ENCODE assay signal across 9 cellular contexts in genomic region chr10:18214692-18215563, GRCh38.
DNase-seq lines count a peak whose midpoint lies in the region; ATAC-seq and TF ChIP-seq lines count a peak whose summit lies in the region.
"Had no signal": no experiment of that assay in that cellular context is flagged by ENCODE, and none has a peak within 500 bp of the region (broad histone marks: within the 10 kb centered on the region; RNA-seq: fewer than 3 reads in every experiment).

No MANE protein-coding gene starts in this region.

- H3K4me3 ChIP-seq in neural cell (ENCODE audit: low read length): no peak overlapping the region

- no peak overlapping the region for H3K9ac ChIP-seq in neural cell (ENCODE audit: low read length)

- TF ChIP-seq RAD21 in neural cell (conservative IDR thresholded peaks at IDR 0.05): peak; percentile 97

- TF ChIP-seq CTCF in neural cell (IDR thresholded peaks at IDR 0.05; ENCODE audit: poor library complexity, severe bottlenecking): peak; percentile 94

- no peaks in the 10 kb centered on the region for H3K9me3 ChIP-seq in neural cell (ENCODE audit: low read length)

- H3K79me2 ChIP-seq in neural cell (replicated peaks; ENCODE audit: insufficient read depth, low read length): no peaks in the 10 kb centered on the region

- no peaks in the 10 kb centered on the region for H3K4me1 Mint-ChIP-seq in immature natural killer cell
- H3K4me1 Mint-ChIP-seq: activated naive CD8-positive, alpha-beta T cell treated with anti-CD3 and anti-CD28 coated beads, Interleukin-2, amount 10 ng/mL, durations not matched to agents 7 days and 5 days had no signal

- H3K27ac ChIP-seq in neural cell (ENCODE audit: low read length): no peak overlapping the region

- H3K4me3 Mint-ChIP-seq in immature natural killer cell: no peak overlapping the region
- H3K4me3 Mint-ChIP-seq: activated naive CD8-positive, alpha-beta T cell treated with anti-CD3 and anti-CD28 coated beads, Interleukin-2, amount 10 ng/mL, durations not matched to agents 7 days and 5 days had no signal

- H3K4me2 ChIP-seq in neural cell (ENCODE audit: low read length): no peak overlapping the region

- H3K36me3 Mint-ChIP-seq in immature natural killer cell: no peaks in the 10 kb centered on the region
- H3K36me3 Mint-ChIP-seq: activated naive CD8-positive, alpha-beta T cell treated with anti-CD3 and anti-CD28 coated beads, Interleukin-2, amount 10 ng/mL, durations not matched to agents 7 days and 5 days had no signal

- H3F3A ChIP-seq in neural cell (ENCODE audit: insufficient read depth, low read length, poor library complexity, severe bottlenecking): no peaks in the 10 kb centered on the region

- H3K27ac Mint-ChIP-seq in immature natural killer cell: no peak overlapping the region
- H3K27ac Mint-ChIP-seq: activated naive CD8-positive, alpha-beta T cell treated with anti-CD3 and anti-CD28 coated beads, Interleukin-2, amount 10 ng/mL, durations not matched to agents 7 days and 5 days had no signal

- no peak overlapping the region for H2AFZ ChIP-seq in neural cell (ENCODE audit: low read depth, low read length)

- peaks cover 0 to 5% (median 0%) of the 10 kb centered on the region in 3 donors for H3K27me3 Mint-ChIP-seq in immature natural killer cell (ENCODE audit: low read depth in 3 of 3)
- H3K27me3 Mint-ChIP-seq: activated naive CD8-positive, alpha-beta T cell treated with anti-CD3 and anti-CD28 coated beads, Interleukin-2, amount 10 ng/mL, durations not matched to agents 7 days and 5 days had no signal

- H4K20me1 ChIP-seq in neural cell (ENCODE audit: insufficient read depth): no peaks in the 10 kb centered on the region

- H3K9me3 Mint-ChIP-seq in immature natural killer cell: no peaks in the 10 kb centered on the region
- H3K9me3 Mint-ChIP-seq: activated naive CD8-positive, alpha-beta T cell treated with anti-CD3 and anti-CD28 coated beads, Interleukin-2, amount 10 ng/mL, durations not matched to agents 7 days and 5 days had no signal

- ATAC-seq in HG02981 (IDR thresholded peaks at IDR 0.05; ENCODE audit: unreplicated experiment) (peak; percentile 67), SK-N-SH treated with all-trans-retinoic acid at 6 μM for 48 hours (peak; percentile 91), HG03571 (IDR thresholded peaks at IDR 0.05; ENCODE audit: unreplicated experiment) (no peak)

- TF ChIP-seq EP300 in neural cell (conservative IDR thresholded peaks at IDR 0.05; ENCODE audit: poor library complexity, severe bottlenecking): no peak

- no peaks in the 10 kb centered on the region for H3K36me3 ChIP-seq in neural cell (ENCODE audit: insufficient read depth, low read length)

- no peaks in the 10 kb centered on the region for H3K9me2 ChIP-seq in neural cell (ENCODE audit: insufficient read depth, low read length)

- no peaks in the 10 kb centered on the region for H3K27me3 ChIP-seq in neural cell (ENCODE audit: insufficient read depth, low read depth, low read length)

- DNase-seq in NCI-H526 (lab: John Stamatoyannopoulos, UW) (peak; percentile 5 to 52), NCI-H526 treated with DMSO at 0.1 percent for 48 hours (lab: John Stamatoyannopoulos, UW) (no peak), fibroblast of gingiva (ENCODE audit: low read depth) (peak; percentile 61), immature natural killer cell (no peak)
- DNase-seq: activated naive CD8-positive, alpha-beta T cell treated with anti-CD3 and anti-CD28 coated beads, Interleukin-2, amount 10 ng/mL, durations not matched to agents 7 days and 5 days had no signal

TF ChIP-seq in SK-N-SH treated with all-trans-retinoic acid at 6 μM for 48 hours, 23 proteins besides CTCF, POLR2A, EP300 and RAD21 (continues in another document):
- no peak for TF ChIP-seq ZFP30 (CRISPR knock-in tag; IDR thresholded peaks at IDR 0.05)
- TF ChIP-seq, protein P1, sequence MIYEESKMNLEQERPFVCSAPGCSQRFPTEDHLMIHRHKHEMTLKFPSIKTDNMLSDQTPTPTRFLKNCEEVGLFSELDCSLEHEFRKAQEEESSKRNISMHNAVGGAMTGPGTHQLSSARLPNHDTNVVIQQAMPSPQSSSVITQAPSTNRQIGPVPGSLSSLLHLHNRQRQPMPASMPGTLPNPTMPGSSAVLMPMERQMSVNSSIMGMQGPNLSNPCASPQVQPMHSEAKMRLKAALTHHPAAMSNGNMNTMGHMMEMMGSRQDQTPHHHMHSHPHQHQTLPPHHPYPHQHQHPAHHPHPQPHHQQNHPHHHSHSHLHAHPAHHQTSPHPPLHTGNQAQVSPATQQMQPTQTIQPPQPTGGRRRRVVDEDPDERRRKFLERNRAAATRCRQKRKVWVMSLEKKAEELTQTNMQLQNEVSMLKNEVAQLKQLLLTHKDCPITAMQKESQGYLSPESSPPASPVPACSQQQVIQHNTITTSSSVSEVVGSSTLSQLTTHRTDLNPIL (CRISPR knock-in tag; IDR thresholded peaks at IDR 0.05; ENCODE audit: low read depth): no peak
- no peak for TF ChIP-seq SNAI2 (CRISPR knock-in tag; IDR thresholded peaks at IDR 0.05)
- TF ChIP-seq ARNTL (CRISPR knock-in tag; IDR thresholded peaks at IDR 0.05; ENCODE audit: borderline replicate concordance, low read depth): no peak
- TF ChIP-seq BACH2 (CRISPR knock-in tag; IDR thresholded peaks at IDR 0.05; ENCODE audit: borderline replicate concordance): no peak
- no peak for TF ChIP-seq ZFP3 (CRISPR knock-in tag; IDR thresholded peaks at IDR 0.05)
- no peak for TF ChIP-seq PPARA (CRISPR knock-in tag; IDR thresholded peaks at IDR 0.05; ENCODE audit: borderline replicate concordance)
- no peak for TF ChIP-seq POU6F1 (CRISPR knock-in tag; IDR thresholded peaks at IDR 0.05; ENCODE audit: borderline replicate concordance, low read depth)

TF ChIP-seq in neural cell, 6 proteins besides CTCF, POLR2A, EP300 and RAD21:
- no peak for TF ChIP-seq EZH2 (IDR thresholded peaks at IDR 0.05; ENCODE audit: borderline replicate concordance, insufficient read depth, low read length, poor library complexity, severe bottlenecking)
- TF ChIP-seq, protein P2, sequence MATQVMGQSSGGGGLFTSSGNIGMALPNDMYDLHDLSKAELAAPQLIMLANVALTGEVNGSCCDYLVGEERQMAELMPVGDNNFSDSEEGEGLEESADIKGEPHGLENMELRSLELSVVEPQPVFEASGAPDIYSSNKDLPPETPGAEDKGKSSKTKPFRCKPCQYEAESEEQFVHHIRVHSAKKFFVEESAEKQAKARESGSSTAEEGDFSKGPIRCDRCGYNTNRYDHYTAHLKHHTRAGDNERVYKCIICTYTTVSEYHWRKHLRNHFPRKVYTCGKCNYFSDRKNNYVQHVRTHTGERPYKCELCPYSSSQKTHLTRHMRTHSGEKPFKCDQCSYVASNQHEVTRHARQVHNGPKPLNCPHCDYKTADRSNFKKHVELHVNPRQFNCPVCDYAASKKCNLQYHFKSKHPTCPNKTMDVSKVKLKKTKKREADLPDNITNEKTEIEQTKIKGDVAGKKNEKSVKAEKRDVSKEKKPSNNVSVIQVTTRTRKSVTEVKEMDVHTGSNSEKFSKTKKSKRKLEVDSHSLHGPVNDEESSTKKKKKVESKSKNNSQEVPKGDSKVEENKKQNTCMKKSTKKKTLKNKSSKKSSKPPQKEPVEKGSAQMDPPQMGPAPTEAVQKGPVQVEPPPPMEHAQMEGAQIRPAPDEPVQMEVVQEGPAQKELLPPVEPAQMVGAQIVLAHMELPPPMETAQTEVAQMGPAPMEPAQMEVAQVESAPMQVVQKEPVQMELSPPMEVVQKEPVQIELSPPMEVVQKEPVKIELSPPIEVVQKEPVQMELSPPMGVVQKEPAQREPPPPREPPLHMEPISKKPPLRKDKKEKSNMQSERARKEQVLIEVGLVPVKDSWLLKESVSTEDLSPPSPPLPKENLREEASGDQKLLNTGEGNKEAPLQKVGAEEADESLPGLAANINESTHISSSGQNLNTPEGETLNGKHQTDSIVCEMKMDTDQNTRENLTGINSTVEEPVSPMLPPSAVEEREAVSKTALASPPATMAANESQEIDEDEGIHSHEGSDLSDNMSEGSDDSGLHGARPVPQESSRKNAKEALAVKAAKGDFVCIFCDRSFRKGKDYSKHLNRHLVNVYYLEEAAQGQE (IDR thresholded peaks at IDR 0.05; ENCODE audit: borderline replicate concordance): no peak
- TF ChIP-seq SMC3 (conservative IDR thresholded peaks at IDR 0.05; ENCODE audit: poor library complexity): peak; percentile 97
- TF ChIP-seq MXI1 (conservative IDR thresholded peaks at IDR 0.05; ENCODE audit: poor library complexity, severe bottlenecking): no peak
- no peak for TF ChIP-seq TAF1 (IDR thresholded peaks at IDR 0.05; ENCODE audit: low read depth)

Comparison
In these comparisons a context has a peak if more than half of its experiments do, and no peak if none do; other contexts are left out.
1. DNase-seq: peak in NCI-H526 (2 of 2) and fibroblast of gingiva (single experiment); none in NCI-H526 treated with DMSO at 0.1 percent for 48 hours (single experiment) and immature natural killer cell (0 of 3).